28 cellular contexts compared by ENCODE assay signal in the genomic region with DNA sequence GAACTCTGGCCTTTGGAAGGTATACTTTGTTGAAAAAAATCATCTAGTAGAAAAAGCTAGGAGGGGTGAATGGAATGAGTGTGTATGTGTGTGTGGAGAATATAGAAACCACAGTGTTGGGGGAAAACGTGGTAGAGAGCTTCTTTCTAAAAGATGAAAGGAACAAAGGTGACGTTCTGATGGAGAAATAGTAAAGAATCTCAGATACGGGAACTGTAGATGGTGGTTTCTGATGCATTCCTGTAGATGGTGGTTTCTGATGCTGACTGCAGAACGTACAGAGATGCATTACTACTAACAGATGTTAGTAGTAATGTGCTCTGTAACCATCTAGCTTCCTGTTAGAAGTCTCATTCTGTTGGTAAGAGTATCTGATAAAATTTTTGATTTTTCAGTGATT.
DNase-seq lines count a peak whose midpoint lies in the region; ATAC-seq and TF ChIP-seq lines count a peak whose summit lies in the region.
"Had no signal": no experiment of that assay in that cellular context is flagged by ENCODE, and none has a peak within 500 bp of the region (broad histone marks: within the 10 kb centered on the region; RNA-seq: fewer than 3 reads in every experiment).

No MANE protein-coding gene starts in this region.

- H3K36me3 ChIP-seq in CD4-positive, alpha-beta memory T cell (ENCODE audit: insufficient read depth, low read length): peaks cover 35% of the 10 kb centered on the region
- H3K36me3 ChIP-seq in adipocyte (ENCODE audit: control insufficient read depth, insufficient read depth, low read length, severe bottlenecking): peaks cover 38% of the 10 kb centered on the region

- peak; percentile 12 for DNase-seq in AG10803 (ENCODE audit: low read depth)
- DNase-seq in CD4-positive, alpha-beta memory T cell: no peak
- peak; percentile 8 for DNase-seq in T-helper 2 cell treated with Interferon-gamma antibody and Interleukin-4, amounts not matched to agents 5 μg/mL and 100 μg/mL, for 36 hours (ENCODE audit: low spot score)
- peak; percentile 2 for DNase-seq in adipocyte (ENCODE audit: low read depth)
- no peak for DNase-seq in NCI-H1694 (lab: John Stamatoyannopoulos, UW)
- DNase-seq: caudate nucleus; cortex of kidney; DMS79; effector memory CD8-positive, alpha-beta T cell; GDM1; head of caudate nucleus; MV-4-11; NCI-H1436 treated with DMSO at 0.1 percent for 48 hours; NCI-H2107; NCI-H345; nephron progenitor cell; Peyer's patch; SIG-M5; stimulated activated CD4-positive, alpha-beta T cell treated with anti-CD3 and anti-CD28 coated beads, Interleukin-4, amount 100 ng/mL, for 4 hours; upper lobe of right lung had no signal

- H3K27me3 Mint-ChIP-seq in CD4-positive, alpha-beta memory T cell: no peaks in the 10 kb centered on the region
- no peaks in the 10 kb centered on the region for H3K27me3 Mint-ChIP-seq in T-helper 2 cell treated with Interferon-gamma antibody and Interleukin-4, amounts not matched to agents 5 μg/mL and 100 μg/mL, for 36 hours (ENCODE audit: low read depth)
- H3K27me3 Mint-ChIP-seq: activated naive CD8-positive, alpha-beta T cell; effector memory CD8-positive, alpha-beta T cell; memory B cell had no signal

- H3K4me3 Mint-ChIP-seq in CD4-positive, alpha-beta memory T cell: no peak overlapping the region
- H3K4me3 Mint-ChIP-seq in T-helper 2 cell treated with Interferon-gamma antibody and Interleukin-4, amounts not matched to agents 5 μg/mL and 100 μg/mL, for 36 hours: no peak overlapping the region
- H3K4me3 Mint-ChIP-seq: activated naive CD8-positive, alpha-beta T cell; effector memory CD8-positive, alpha-beta T cell; memory B cell; nephron progenitor cell; WTC11 had no signal

- intact Hi-C loops in CD4-positive, alpha-beta memory T cell (cut with micrococcal nuclease): no loop called here

- POLR2A ChIA-PET in CD4-positive, alpha-beta memory T cell (lab: Charles Lee; ENCODE audit: partially characterized antibody): no interaction called here

- H3K9ac ChIP-seq in adipocyte (ENCODE audit: low read length): no peak overlapping the region

- no peak overlapping the region for H3K27ac ChIP-seq in CD4-positive, alpha-beta memory T cell (ENCODE audit: low read depth, low read length)
- H3K27ac ChIP-seq: C4-2B, Peyer's patch, upper lobe of right lung had no signal

- ATAC-seq in HG02588 (IDR thresholded peaks at IDR 0.05; ENCODE audit: unreplicated experiment): no peak
- no peak for ATAC-seq in HG03432 (IDR thresholded peaks at IDR 0.05; ENCODE audit: unreplicated experiment)
- ATAC-seq: effector memory CD8-positive, alpha-beta T cell; HCT116; left lobe of liver; upper lobe of right lung; WTC11 had no signal

- CTCF ChIA-PET in CD4-positive, alpha-beta memory T cell (lab: Charles Lee; ENCODE audit: partially characterized antibody): no interaction called here

- peaks cover 34 to 71% of the 10 kb centered on the region in 2 donors for H3K36me3 Mint-ChIP-seq in CD4-positive, alpha-beta memory T cell
- peaks cover 25% of the 10 kb centered on the region for H3K36me3 Mint-ChIP-seq in T-helper 2 cell treated with Interferon-gamma antibody and Interleukin-4, amounts not matched to agents 5 μg/mL and 100 μg/mL, for 36 hours (ENCODE audit: low read depth)

- H3K9me3 Mint-ChIP-seq in CD4-positive, alpha-beta memory T cell: peaks cover 0 to 1% (median 0%) of the 10 kb centered on the region in 8 donors
- no peaks in the 10 kb centered on the region for H3K9me3 Mint-ChIP-seq in T-helper 2 cell treated with Interferon-gamma antibody and Interleukin-4, amounts not matched to agents 5 μg/mL and 100 μg/mL, for 36 hours
- H3K9me3 Mint-ChIP-seq: effector memory CD8-positive, alpha-beta T cell; memory B cell; nephron progenitor cell; WTC11 had no signal

- H3K4me3 ChIP-seq in AG10803 (ENCODE audit: low read length) (no peak overlapping the region), adipocyte (ENCODE audit: low read length) (no peak overlapping the region)
- no peak overlapping the region for H3K4me3 ChIP-seq in CD4-positive, alpha-beta memory T cell (ENCODE audit: low read length in 2 of 2)
- H3K4me3 ChIP-seq: Peyer's patch, upper lobe of right lung had no signal

- no peaks in the 10 kb centered on the region for H3K4me1 ChIP-seq in CD4-positive, alpha-beta memory T cell (ENCODE audit: insufficient read depth, low read length)
- no peaks in the 10 kb centered on the region for H3K4me1 ChIP-seq in adipocyte (ENCODE audit: control insufficient read depth, insufficient read depth, low read length)
- H3K4me1 ChIP-seq: Peyer's patch, upper lobe of right lung had no signal

- TF ChIP-seq CTCF in AG10803 (conservative IDR thresholded peaks at IDR 0.05; ENCODE audit: low read length): no peak

- no peaks in the 10 kb centered on the region for H3K27me3 ChIP-seq in CD4-positive, alpha-beta memory T cell (ENCODE audit: insufficient read depth, low read length)
- H3K27me3 ChIP-seq in adipocyte (replicated peaks; ENCODE audit: control insufficient read depth, insufficient read depth, low read length): no peaks in the 10 kb centered on the region
- H3K27me3 ChIP-seq: Peyer's patch, upper lobe of right lung had no signal

- no peaks in the 10 kb centered on the region for H3K9me3 ChIP-seq in CD4-positive, alpha-beta memory T cell (ENCODE audit: control insufficient read depth in 1 of 2, low read length in 2 of 2)
- no peaks in the 10 kb centered on the region for H3K9me3 ChIP-seq in adipocyte (ENCODE audit: control insufficient read depth, low read length)
- H3K9me3 ChIP-seq: Peyer's patch, upper lobe of right lung had no signal

- H3K4me1 Mint-ChIP-seq in CD4-positive, alpha-beta memory T cell: peaks cover 0 to 1% (median 0%) of the 10 kb centered on the region in 4 donors
- peaks cover 12% of the 10 kb centered on the region for H3K4me1 Mint-ChIP-seq in T-helper 2 cell treated with Interferon-gamma antibody and Interleukin-4, amounts not matched to agents 5 μg/mL and 100 μg/mL, for 36 hours (ENCODE audit: low read depth)
- H3K4me1 Mint-ChIP-seq: memory B cell had no signal

- H3K27ac Mint-ChIP-seq in CD4-positive, alpha-beta memory T cell: peak overlapping the region in 5 of 7 donors; percentile 1 to 82 (median 54)
- H3K27ac Mint-ChIP-seq in T-helper 2 cell treated with Interferon-gamma antibody and Interleukin-4, amounts not matched to agents 5 μg/mL and 100 μg/mL, for 36 hours: peak overlapping the region; percentile 7
- H3K27ac Mint-ChIP-seq: activated naive CD8-positive, alpha-beta T cell; memory B cell; nephron progenitor cell; WTC11 had no signal

Comparison
In these comparisons a context has a peak if more than half of its experiments do, and no peak if none do; other contexts are left out.
1. DNase-seq: peak in AG10803 (single experiment), T-helper 2 cell treated with Interferon-gamma antibody and Interleukin-4, amounts not matched to agents 5 μg/mL and 100 μg/mL, for 36 hours (single experiment) and adipocyte (single experiment); none in CD4-positive, alpha-beta memory T cell (0 of 5) and NCI-H1694 (single experiment).